ENCODE assay signal across 16 cellular contexts in the genomic region with DNA sequence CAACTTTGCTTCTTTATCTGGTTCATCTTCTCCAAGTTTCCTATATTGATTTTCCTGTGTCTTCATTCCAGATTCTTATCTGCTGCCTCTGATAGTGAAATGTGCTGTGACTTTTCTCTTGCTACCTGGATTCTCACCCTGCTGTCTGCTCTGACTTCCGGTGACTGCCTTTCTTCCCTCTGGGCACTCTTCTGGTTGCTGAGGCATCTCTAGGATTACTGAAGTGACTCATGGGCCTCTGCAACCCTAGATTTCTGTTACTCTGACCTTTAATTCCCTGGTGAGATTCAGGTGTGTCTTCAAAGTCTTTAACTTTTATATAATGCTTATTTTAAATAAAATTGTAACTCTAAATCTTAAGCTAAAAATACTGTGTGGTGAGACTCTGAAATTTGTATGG. TPM values are rescaled to one million over a fixed set of nuclear protein-coding genes. Genes with fewer than 3 reads are reported as not detected.
DNase-seq lines count a peak whose midpoint lies in the region; ATAC-seq, FAIRE-seq and TF ChIP-seq lines count a peak whose summit lies in the region.
"Had no signal": no experiment of that assay in that cellular context is flagged by ENCODE, and none has a peak within 500 bp of the region (broad histone marks: within the 10 kb centered on the region; RNA-seq: fewer than 3 reads in every experiment).

No MANE protein-coding gene starts in this region.

- TF ChIP-seq CTCF in fibroblast of mammary gland (conservative IDR thresholded peaks at IDR 0.05; ENCODE audit: control insufficient read depth, insufficient read depth, low read depth, low read length): no peak

- no peak for TF ChIP-seq POLR2A in H54 (IDR thresholded peaks at IDR 0.05; ENCODE audit: low read depth, low read length)

- H3K9me3 ChIP-seq in small intestine (ENCODE audit: control insufficient read depth, low read depth): no peaks in the 10 kb centered on the region
- H3K9me3 ChIP-seq: SJCRH30 had no signal

- no peak for ATAC-seq in GM18861 (IDR thresholded peaks at IDR 0.05; ENCODE audit: unreplicated experiment)
- ATAC-seq in stimulated activated naive CD8-positive, alpha-beta T cell treated with anti-CD3 and anti-CD28 coated beads, Interleukin-15, Interleukin-2, amounts not matched to agents 100 U/mL and 50 U/mL, for 24 hours: no peak
- ATAC-seq: activated CD4-positive, alpha-beta T cell treated with anti-CD3 and anti-CD28 coated beads for 36 hours; heart left ventricle; natural killer cell had no signal

- H3K36me3 ChIP-seq in small intestine (ENCODE audit: control insufficient read depth in 2 of 2, insufficient read depth in 2 of 2, low read length in 2 of 2): no peaks in the 10 kb centered on the region
- H3K36me3 ChIP-seq: BLaER1, heart left ventricle, SJCRH30 had no signal

- no peak overlapping the region for H3K27ac ChIP-seq in small intestine (ENCODE audit: low read depth in 1 of 2, low read length in 1 of 2)
- H3K27ac ChIP-seq: BLaER1, heart left ventricle, SJCRH30 had no signal

- 77 to 95% (median 79%) methylated on average over 1 of the region's 1 CpG for WGBS in small intestine, 3 donors

- H3K4me1 ChIP-seq in small intestine (ENCODE audit: control insufficient read depth in 2 of 2, insufficient read depth in 1 of 2, low read depth in 1 of 2, low read length in 1 of 2): peaks cover 0 to 3% of the 10 kb centered on the region in 2 donors
- H3K4me1 ChIP-seq: BLaER1 had no signal

- H3K27me3 ChIP-seq in small intestine (ENCODE audit: control insufficient read depth in 2 of 2, insufficient read depth in 2 of 2, low read length in 2 of 2): no peaks in the 10 kb centered on the region
- H3K27me3 ChIP-seq: BLaER1, heart left ventricle, SJCRH30 had no signal

- H3K4me3 ChIP-seq in fibroblast of mammary gland (ENCODE audit: control insufficient read depth, low read depth, low read length) (no peak overlapping the region), small intestine (ENCODE audit: low read depth in 1 of 2, low read length in 2 of 2) (no peak overlapping the region)
- H3K4me3 ChIP-seq: BLaER1, heart left ventricle, SJCRH30 had no signal

- FAIRE-seq in H54 (lab: Jason Lieb, UNC): peak; percentile 94
- peak; percentile 78 for FAIRE-seq in RCC 7860 (lab: Jason Lieb, UNC)
- FAIRE-seq in small intestine (lab: Jason Lieb, UNC): no peak

- DNase-seq in H54 (ENCODE audit: insufficient read length, low spot score) (peak; percentile 34), RCC 7860 (ENCODE audit: low spot score) (peak; percentile 60), fibroblast of mammary gland (ENCODE audit: low read depth) (peak; percentile 49), small intestine (peak; percentile 35), OCI-M1 (lab: John Stamatoyannopoulos, UW) (no peak)
- DNase-seq in stimulated activated naive CD8-positive, alpha-beta T cell treated with anti-CD3 and anti-CD28 coated beads, Interleukin-15, Interleukin-2, amounts not matched to agents 100 U/mL and 50 U/mL, for 24 hours: no peak
- DNase-seq: activated CD4-positive, alpha-beta T cell treated with anti-CD3 and anti-CD28 coated beads for 36 hours; central memory CD4-positive, alpha-beta T cell; heart left ventricle; natural killer cell; NCI-H2029; posterior cingulate gyrus; SJCRH30; stimulated activated CD8-positive, alpha-beta memory T cell treated with anti-CD3 and anti-CD28 coated beads, Interleukin-4, amount 100 ng/mL, for 48 hours had no signal

RNA-seq across cellular contexts. Expression of a gene that starts 46.9 kb away (rescaled TPM):
- polyA plus RNA-seq in small intestine: 10 to 100 TPM; 30.1 to 62.0 (median 41.9) TPM

Comparison
In these comparisons a context has a peak if more than half of its experiments do, and no peak if none do; other contexts are left out.
1. DNase-seq: peak in H54 (single experiment), RCC 7860 (single experiment), fibroblast of mammary gland (single experiment) and small intestine (single experiment); none in OCI-M1 (single experiment) and stimulated activated naive CD8-positive, alpha-beta T cell treated with anti-CD3 and anti-CD28 coated beads, Interleukin-15, Interleukin-2, amounts not matched to agents 100 U/mL and 50 U/mL, for 24 hours (single experiment).